In genomic region chr2:215460682-215461081, GRCh38 we compare ENCODE assay signal across 1 cellular context.
TF ChIP-seq lines count a peak whose summit lies in the region.

No MANE protein-coding gene starts in this region.

TF ChIP-seq in HepG2, 621 proteins besides CTCF, POLR2A, EP300 and RAD21 (continued from another document and continues in another):
- TF ChIP-seq TFDP1 (CRISPR knock-in tag; IDR thresholded peaks at IDR 0.05; ENCODE audit: borderline replicate concordance) (no peak), RFXANK (CRISPR knock-in tag; IDR thresholded peaks at IDR 0.05) (no peak), PATZ1 (CRISPR knock-in tag; IDR thresholded peaks at IDR 0.05) (no peak), DBP (CRISPR knock-in tag; IDR thresholded peaks at IDR 0.05; ENCODE audit: not compliant biosample characterization) (peak; percentile 45), ZNF335 (CRISPR knock-in tag; IDR thresholded peaks at IDR 0.05) (no peak), DRAP1 (CRISPR knock-in tag; IDR thresholded peaks at IDR 0.05) (peak; percentile 20; the same call in 1 of the 2 replicates), ZNF234 (CRISPR knock-in tag; conservative IDR thresholded peaks at IDR 0.05) (no peak), HOXA5 (CRISPR knock-in tag; IDR thresholded peaks at IDR 0.05) (no peak), LBX2 (CRISPR knock-in tag; IDR thresholded peaks at IDR 0.05; ENCODE audit: borderline replicate concordance) (no peak), ZNF614 (CRISPR knock-in tag; IDR thresholded peaks at IDR 0.05; ENCODE audit: borderline replicate concordance) (0 out of 2 replicates have a peak, but pooled peaks have one; percentile 22), ZFY (CRISPR knock-in tag; IDR thresholded peaks at IDR 0.05) (no peak), ZNF460 (CRISPR knock-in tag; IDR thresholded peaks at IDR 0.05; ENCODE audit: borderline replicate concordance) (no peak), BRCA1 (CRISPR knock-in tag; IDR thresholded peaks at IDR 0.05) (no peak), TFAP4 (IDR thresholded peaks at IDR 0.05; ENCODE audit: borderline replicate concordance, low read depth) (no peak), FOXP1 (IDR thresholded peaks at IDR 0.05) (no peak), FOXP1 (CRISPR knock-in tag; IDR thresholded peaks at IDR 0.05) (no peak), ZBTB40 (IDR thresholded peaks at IDR 0.05) (no peak), ZBTB40 (CRISPR knock-in tag; IDR thresholded peaks at IDR 0.05) (no peak), ZSCAN5A (CRISPR knock-in tag; IDR thresholded peaks at IDR 0.05; ENCODE audit: borderline replicate concordance) (no peak), SKI (IDR thresholded peaks at IDR 0.05; ENCODE audit: partially characterized antibody) (peak; percentile 48), ZNF776 (CRISPR knock-in tag; IDR thresholded peaks at IDR 0.05) (no peak), DPF2 (CRISPR knock-in tag; IDR thresholded peaks at IDR 0.05; ENCODE audit: borderline replicate concordance, low read depth) (no peak), MED8 (CRISPR knock-in tag; IDR thresholded peaks at IDR 0.05; ENCODE audit: insufficient replicate concordance) (no peak), IKZF5 (CRISPR knock-in tag; IDR thresholded peaks at IDR 0.05) (no peak), SRY (CRISPR knock-in tag; IDR thresholded peaks at IDR 0.05) (no peak), RCOR2 (CRISPR knock-in tag; IDR thresholded peaks at IDR 0.05) (peak; percentile 49; the same call in 1 of the 2 replicates), ZFP1 (CRISPR knock-in tag; IDR thresholded peaks at IDR 0.05) (no peak), ZNF34 (CRISPR knock-in tag; IDR thresholded peaks at IDR 0.05; ENCODE audit: borderline replicate concordance) (no peak), THAP9 (CRISPR knock-in tag; IDR thresholded peaks at IDR 0.05; ENCODE audit: borderline replicate concordance) (no peak), FOSL1 (CRISPR knock-in tag; IDR thresholded peaks at IDR 0.05; ENCODE audit: borderline replicate concordance) (no peak), ADNP (CRISPR knock-in tag; IDR thresholded peaks at IDR 0.05) (no peak), ZNF329 (CRISPR knock-in tag; IDR thresholded peaks at IDR 0.05; ENCODE audit: low read depth) (no peak), EZH2 (conservative IDR thresholded peaks at IDR 0.05; ENCODE audit: low read depth, low read length) (no peak), TSC22D2 (CRISPR knock-in tag; IDR thresholded peaks at IDR 0.05; ENCODE audit: borderline replicate concordance) (no peak), ZSCAN25 (CRISPR knock-in tag; IDR thresholded peaks at IDR 0.05) (no peak), REL (CRISPR knock-in tag; conservative IDR thresholded peaks at IDR 0.05) (no peak), SAP130 (CRISPR knock-in tag; IDR thresholded peaks at IDR 0.05; ENCODE audit: low read depth) (peak; percentile 56)
